In the genomic region with DNA sequence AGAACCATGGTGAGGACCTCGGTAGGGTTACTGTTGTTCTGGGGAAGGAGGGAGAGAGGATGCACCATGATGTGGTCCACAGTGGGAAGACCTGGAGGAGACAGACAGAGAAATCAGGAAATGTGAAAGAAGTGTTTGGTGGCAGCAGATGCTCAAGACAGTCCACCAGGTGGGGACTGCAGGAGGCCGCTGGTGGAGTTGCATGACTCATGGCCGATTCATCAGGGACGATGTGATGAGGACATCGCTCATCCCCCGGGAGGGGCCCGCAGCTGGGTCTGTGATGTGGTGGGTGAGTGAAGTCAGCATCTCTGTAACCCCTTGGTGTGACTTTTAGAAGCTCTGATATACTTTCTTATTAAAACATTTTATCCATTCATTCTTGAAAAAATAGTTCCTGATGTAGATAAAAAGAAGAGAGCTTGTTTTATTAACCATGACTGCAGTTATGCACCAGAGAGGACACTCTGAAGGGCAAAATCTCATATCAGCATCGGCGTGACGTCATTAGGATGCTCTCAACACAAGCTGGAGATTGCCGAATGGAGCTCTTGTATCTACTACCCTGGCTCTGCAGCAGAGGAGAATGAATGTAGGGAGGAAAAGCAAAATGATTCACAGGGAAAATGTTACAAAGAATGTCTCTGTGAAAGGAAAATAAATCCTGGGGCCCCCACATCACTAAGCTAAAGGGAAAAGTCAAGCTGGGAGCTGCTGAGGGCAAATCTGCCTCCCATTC, we compare ENCODE assay signal across 9 cellular contexts.
A peak's percentile ranks its signal among the peaks of the same experiment; 100 is the strongest.
DNase-seq lines count a peak whose midpoint lies in the region; ATAC-seq and TF ChIP-seq lines count a peak whose summit lies in the region.
"Had no signal": no experiment of that assay in that cellular context is flagged by ENCODE, and none has a peak within 500 bp of the region (broad histone marks: within the 10 kb centered on the region; RNA-seq: fewer than 3 reads in every experiment).

No MANE protein-coding gene starts in this region.

- no peak overlapping the region for H3K27ac Mint-ChIP-seq in stimulated activated memory B cell treated with anti-CD40 and anti-IgM and Interleukin-4, amounts not matched to agents 10 μg/mL and 1 μg/mL and 100 μg/mL, for 72 hours
- H3K27ac Mint-ChIP-seq: activated naive CD8-positive, alpha-beta T cell treated with anti-CD3 and anti-CD28 coated beads, Interleukin-2, amount 10 ng/mL, durations not matched to agents 7 days and 5 days had no signal

- CTCF ChIA-PET in HEK293T (lab: Yijun Ruan, JAX), result interaction anchor here (0.7 to 1.0 kb wide), 2 partner anchors 18 to 260 kb away, joined by 3 read pairs; no protein-coding TSS in a partner anchor

- H3K27me3 Mint-ChIP-seq in stimulated activated memory B cell treated with anti-CD40 and anti-IgM and Interleukin-4, amounts not matched to agents 10 μg/mL and 1 μg/mL and 100 μg/mL, for 72 hours, result no peaks in the 10 kb centered on the region
- H3K27me3 Mint-ChIP-seq: activated naive CD8-positive, alpha-beta T cell treated with anti-CD3 and anti-CD28 coated beads, Interleukin-2, amount 10 ng/mL, durations not matched to agents 7 days and 5 days had no signal

- H3K9me3 Mint-ChIP-seq in stimulated activated memory B cell treated with anti-CD40 and anti-IgM and Interleukin-4, amounts not matched to agents 10 μg/mL and 1 μg/mL and 100 μg/mL, for 72 hours, result no peaks in the 10 kb centered on the region
- H3K9me3 Mint-ChIP-seq: activated naive CD8-positive, alpha-beta T cell treated with anti-CD3 and anti-CD28 coated beads, Interleukin-2, amount 10 ng/mL, durations not matched to agents 7 days and 5 days had no signal

- ATAC-seq in stimulated activated memory B cell treated with anti-CD40 and anti-IgM and Interleukin-4, amounts not matched to agents 10 μg/mL and 1 μg/mL and 100 μg/mL, for 72 hours, result peak; percentile 44
- ATAC-seq in HG03565 (IDR thresholded peaks at IDR 0.05; ENCODE audit: unreplicated experiment) (no peak), HG03280 (IDR thresholded peaks at IDR 0.05; ENCODE audit: unreplicated experiment) (no peak)

- DNase-seq in 8988T, result peak; percentile 82
- DNase-seq in HEK293T (ENCODE audit: extremely low spot score), result peak; percentile 37
- DNase-seq in activated CD8-positive, alpha-beta memory T cell treated with anti-CD3 and anti-CD28 coated beads, Interleukin-2, amount 50 U/mL, for 24 hours (ENCODE audit: extremely low read depth), result peak; percentile 34
- DNase-seq in islet precursor cell, result peak; percentile 84
- no peak for DNase-seq in NCI-H774 (lab: John Stamatoyannopoulos, UW)
- DNase-seq: activated naive CD8-positive, alpha-beta T cell treated with anti-CD3 and anti-CD28 coated beads, Interleukin-2, amount 10 ng/mL, durations not matched to agents 7 days and 5 days had no signal

- H3K4me3 Mint-ChIP-seq in stimulated activated memory B cell treated with anti-CD40 and anti-IgM and Interleukin-4, amounts not matched to agents 10 μg/mL and 1 μg/mL and 100 μg/mL, for 72 hours, result no peak overlapping the region
- H3K4me3 Mint-ChIP-seq: activated naive CD8-positive, alpha-beta T cell treated with anti-CD3 and anti-CD28 coated beads, Interleukin-2, amount 10 ng/mL, durations not matched to agents 7 days and 5 days had no signal

- H3K36me3 Mint-ChIP-seq in stimulated activated memory B cell treated with anti-CD40 and anti-IgM and Interleukin-4, amounts not matched to agents 10 μg/mL and 1 μg/mL and 100 μg/mL, for 72 hours, result no peaks in the 10 kb centered on the region
- H3K36me3 Mint-ChIP-seq: activated naive CD8-positive, alpha-beta T cell treated with anti-CD3 and anti-CD28 coated beads, Interleukin-2, amount 10 ng/mL, durations not matched to agents 7 days and 5 days had no signal

- peaks cover 21% of the 10 kb centered on the region for H3K4me1 Mint-ChIP-seq in stimulated activated memory B cell treated with anti-CD40 and anti-IgM and Interleukin-4, amounts not matched to agents 10 μg/mL and 1 μg/mL and 100 μg/mL, for 72 hours
- H3K4me1 Mint-ChIP-seq: activated naive CD8-positive, alpha-beta T cell treated with anti-CD3 and anti-CD28 coated beads, Interleukin-2, amount 10 ng/mL, durations not matched to agents 7 days and 5 days had no signal

- POLR2A ChIA-PET in HEK293T (lab: Yijun Ruan, JAX), result no interaction called here

TF ChIP-seq in HEK293T, 16 proteins besides CTCF, POLR2A, EP300 and RAD21:
- no peak for TF ChIP-seq L3MBTL2 (conservative IDR thresholded peaks at IDR 0.05)
- no peak for TF ChIP-seq FOXM1 (IDR thresholded peaks at IDR 0.05; ENCODE audit: borderline replicate concordance)
- no peak for TF ChIP-seq HDGF (IDR thresholded peaks at IDR 0.05; ENCODE audit: borderline replicate concordance)
TF ChIP-seq in HEK293T: peak in this region for 0.
